Comparison of ENCODE assay signal across 9 cellular contexts in the genomic region with DNA sequence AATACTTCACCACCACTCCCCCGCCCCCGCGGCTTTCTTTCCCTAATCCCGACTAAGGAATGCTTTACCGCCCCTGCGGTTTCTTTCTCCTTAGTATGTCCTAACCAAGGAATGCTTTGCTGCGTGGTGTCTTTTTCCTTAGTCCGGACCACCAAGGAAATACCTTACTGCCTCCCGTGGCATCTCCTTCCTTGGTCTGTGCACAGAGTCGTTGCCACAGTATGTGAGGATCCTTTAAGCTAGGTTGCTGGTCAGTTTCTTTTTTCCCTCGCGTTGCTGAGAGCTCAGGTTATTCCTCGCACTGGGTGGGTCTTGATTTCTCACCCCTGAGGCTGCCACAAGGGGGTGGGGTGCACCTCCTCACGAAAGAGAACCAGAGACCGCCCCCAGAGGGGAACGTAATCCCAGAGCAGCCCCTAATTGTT.
DNase-seq lines count a peak whose midpoint lies in the region; ATAC-seq and TF ChIP-seq lines count a peak whose summit lies in the region.
"Had no signal": no experiment of that assay in that cellular context is flagged by ENCODE, and none has a peak within 500 bp of the region (broad histone marks: within the 10 kb centered on the region; RNA-seq: fewer than 3 reads in every experiment).

No MANE protein-coding gene starts in this region.

- H3K4me3 ChIP-seq in H7 (ENCODE audit: insufficient read depth, low read depth, low read length) (peak overlapping the region; percentile 19; the same call in 1 of the 2 replicates), smooth muscle cell (peak overlapping the region; percentile 32)
- H3K4me3 ChIP-seq: psoas muscle had no signal

- no peaks in the 10 kb centered on the region for H3F3A ChIP-seq in smooth muscle cell (ENCODE audit: low read depth)

- H3K36me3 ChIP-seq in H7 (replicated peaks; ENCODE audit: control insufficient read depth, insufficient read depth, low read length): no peaks in the 10 kb centered on the region
- H3K36me3 ChIP-seq in smooth muscle cell (ENCODE audit: low read depth): no peaks in the 10 kb centered on the region

- H3K36me3 Mint-ChIP-seq in activated naive CD8-positive, alpha-beta T cell treated with anti-CD3 and anti-CD28 coated beads for 36 hours: peaks cover 19% of the 10 kb centered on the region
- H3K36me3 Mint-ChIP-seq in glutamatergic neuron (ENCODE audit: unreplicated experiment): no peaks in the 10 kb centered on the region

- no peaks in the 10 kb centered on the region for H3K27me3 Mint-ChIP-seq in activated naive CD8-positive, alpha-beta T cell treated with anti-CD3 and anti-CD28 coated beads for 36 hours
- H3K27me3 Mint-ChIP-seq in glutamatergic neuron (ENCODE audit: unreplicated experiment): no peaks in the 10 kb centered on the region

- no peaks in the 10 kb centered on the region for H4K20me1 ChIP-seq in smooth muscle cell (ENCODE audit: low read depth)

- H3K4me1 ChIP-seq in smooth muscle cell (ENCODE audit: low read depth): peaks cover 20% of the 10 kb centered on the region
- H3K4me1 ChIP-seq: psoas muscle had no signal

- peak overlapping the region; percentile 77 for H3K27ac Mint-ChIP-seq in activated naive CD8-positive, alpha-beta T cell treated with anti-CD3 and anti-CD28 coated beads for 36 hours
- no peak overlapping the region for H3K27ac Mint-ChIP-seq in glutamatergic neuron (ENCODE audit: unreplicated experiment)

- H3K9me3 Mint-ChIP-seq in activated naive CD8-positive, alpha-beta T cell treated with anti-CD3 and anti-CD28 coated beads for 36 hours: no peaks in the 10 kb centered on the region
- H3K9me3 Mint-ChIP-seq in glutamatergic neuron (ENCODE audit: unreplicated experiment): no peaks in the 10 kb centered on the region

- H3K4me1 Mint-ChIP-seq in activated naive CD8-positive, alpha-beta T cell treated with anti-CD3 and anti-CD28 coated beads for 36 hours: peaks cover 19% of the 10 kb centered on the region
- H3K4me1 Mint-ChIP-seq in glutamatergic neuron (ENCODE audit: low read depth, unreplicated experiment): no peaks in the 10 kb centered on the region

- TF ChIP-seq CTCF in smooth muscle cell (IDR thresholded peaks at IDR 0.05; ENCODE audit: borderline replicate concordance, insufficient read depth, poor library complexity, severe bottlenecking) (peak; percentile 23), glutamatergic neuron (IDR thresholded peaks at IDR 0.05; ENCODE audit: partially characterized antibody, unreplicated experiment) (no peak)

- H3K4me2 ChIP-seq in smooth muscle cell: peak overlapping the region; percentile 75

- 2% methylated on average over 16 of the region's 16 CpGs for WGBS in smooth muscle cell (ENCODE audit: low lambda C conversion rate)

- H3K27me3 ChIP-seq in H7 (ENCODE audit: control insufficient read depth, insufficient read depth, low read length) (no peaks in the 10 kb centered on the region), smooth muscle cell (ENCODE audit: low read depth) (no peaks in the 10 kb centered on the region)

- peak; percentile 59 for DNase-seq in H7
- DNase-seq in activated naive CD8-positive, alpha-beta T cell treated with anti-CD3 and anti-CD28 coated beads for 36 hours: no peak
- DNase-seq in iPS DF 19.7 (ENCODE audit: low read depth, low spot score): peak; percentile 56
- DNase-seq in smooth muscle cell (lab: John Stamatoyannopoulos, UW; ENCODE audit: unreplicated experiment): no peak
- no peak for DNase-seq in glutamatergic neuron
- DNase-seq in activated naive CD4-positive, alpha-beta T cell (lab: John Stamatoyannopoulos, UW): no peak
- DNase-seq: NCI-H2029 treated with DMSO at 0.1 percent for 48 hours, psoas muscle had no signal

- H2AFZ ChIP-seq in smooth muscle cell (ENCODE audit: low read depth): peak overlapping the region; percentile 34

- H3K9ac ChIP-seq in smooth muscle cell (ENCODE audit: low read depth): peak overlapping the region; percentile 66

- no peak for ATAC-seq in HG02970 (IDR thresholded peaks at IDR 0.05; ENCODE audit: low FRiP score, unreplicated experiment)

- H3K79me2 ChIP-seq in smooth muscle cell (ENCODE audit: low read depth): no peaks in the 10 kb centered on the region

- H3K4me3 Mint-ChIP-seq in activated naive CD8-positive, alpha-beta T cell treated with anti-CD3 and anti-CD28 coated beads for 36 hours: peak overlapping the region; percentile 42
- H3K4me3 Mint-ChIP-seq in glutamatergic neuron (ENCODE audit: unreplicated experiment): no peak overlapping the region

- H3K9me3 ChIP-seq in smooth muscle cell (replicated peaks; ENCODE audit: low read depth): no peaks in the 10 kb centered on the region
- H3K9me3 ChIP-seq: psoas muscle had no signal

- peak overlapping the region; percentile 86 for H3K27ac ChIP-seq in smooth muscle cell (ENCODE audit: low read depth)
- H3K27ac ChIP-seq: psoas muscle had no signal

Comparison
In these comparisons a context has a peak if more than half of its experiments do, and no peak if none do; other contexts are left out.
1. DNase-seq: peak in H7 (single experiment) and iPS DF 19.7 (single experiment); none in activated naive CD8-positive, alpha-beta T cell treated with anti-CD3 and anti-CD28 coated beads for 36 hours (single experiment), smooth muscle cell (single experiment), glutamatergic neuron (single experiment) and activated naive CD4-positive, alpha-beta T cell (0 of 4).